10 cellular contexts compared by ENCODE assay signal in the genomic region with DNA sequence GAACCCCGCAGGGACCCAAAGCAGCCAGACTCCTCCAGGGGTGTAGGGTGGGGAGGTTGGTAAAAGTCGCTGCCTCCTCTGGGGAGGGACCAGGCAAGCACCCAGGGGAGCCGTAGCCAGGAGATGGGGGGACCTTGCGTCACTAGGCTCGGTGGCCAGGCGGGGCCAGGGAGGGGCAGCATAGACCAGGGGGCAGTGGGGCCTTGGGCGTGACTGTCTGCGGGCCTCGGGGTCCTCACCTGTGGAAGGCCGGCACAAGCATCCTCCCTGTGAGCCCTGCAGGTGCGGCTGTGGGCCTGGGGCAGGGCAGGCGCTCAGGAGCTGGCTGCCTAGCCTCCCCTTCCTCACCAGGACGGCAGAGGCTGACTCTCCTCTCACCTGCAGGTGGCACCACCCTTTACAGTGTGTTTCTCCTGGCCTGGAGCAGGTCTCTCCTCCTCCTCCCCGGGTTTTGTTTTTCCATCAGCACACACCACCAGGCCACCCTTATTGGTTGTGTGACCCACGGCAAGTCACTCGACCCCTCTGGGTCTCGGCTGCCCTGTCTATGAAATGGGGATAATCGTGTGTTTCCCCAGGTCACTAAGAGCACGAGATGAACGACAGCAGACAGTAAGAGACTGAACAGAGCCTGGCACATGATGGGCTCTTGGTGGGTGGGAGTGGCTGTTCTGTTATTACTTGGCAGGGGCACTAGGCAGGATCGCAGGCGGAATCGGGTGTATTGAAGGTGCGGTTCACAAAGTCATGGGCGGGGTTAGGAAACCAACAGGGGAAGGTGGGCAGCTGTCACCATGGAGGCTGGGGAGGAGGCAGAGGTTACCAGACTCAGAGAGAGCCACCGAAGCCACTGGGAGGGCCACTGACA. TPM values are rescaled to one million over a fixed set of nuclear protein-coding genes. Genes with fewer than 3 reads are reported as not detected.
DNase-seq lines count a peak whose midpoint lies in the region; ATAC-seq and TF ChIP-seq lines count a peak whose summit lies in the region.
"Had no signal": no experiment of that assay in that cellular context is flagged by ENCODE, and none has a peak within 500 bp of the region (broad histone marks: within the 10 kb centered on the region; RNA-seq: fewer than 3 reads in every experiment).

No MANE protein-coding gene starts in this region.

- no peaks in the 10 kb centered on the region for H3K36me3 Mint-ChIP-seq in type B pancreatic cell
- no peaks in the 10 kb centered on the region for H3K36me3 Mint-ChIP-seq in CD4-positive, alpha-beta T cell (ENCODE audit: low read depth)

- POLR2A ChIA-PET in CD4-positive, alpha-beta T cell (lab: Charles Lee), result no interaction called here

- WGBS in gastroesophageal sphincter (ENCODE audit: low coverage in 1 of 2), 2 donors, result 76 to 89% methylated on average over 7 to 9 of the region's 26 CpGs

- peaks cover 0 to 30% (median 4%) of the 10 kb centered on the region in 3 donors for H3K4me1 ChIP-seq in gastroesophageal sphincter

- peak overlapping the region; percentile 15 for H3K27ac Mint-ChIP-seq in type B pancreatic cell
- no peak overlapping the region for H3K27ac Mint-ChIP-seq in CD4-positive, alpha-beta T cell
- H3K27ac Mint-ChIP-seq: activated T-helper 2 cell treated with anti-CD3 and anti-CD28 coated beads, Interferon-gamma antibody, Interleukin-2, Interleukin-4, amounts not matched to agents 10 μg/mL and 5 μg/mL and 100 μg/mL, durations not matched to agents 14 hours and 24 hours and 36 hours had no signal

- no peak overlapping the region for H3K4me3 ChIP-seq in epithelial cell of esophagus (ENCODE audit: low read length)
- no peak overlapping the region for H3K4me3 ChIP-seq in gastroesophageal sphincter
- H3K4me3 ChIP-seq: transverse colon had no signal

- intact Hi-C loops in CD4-positive, alpha-beta T cell (cut with DNase I, micrococcal nuclease), result no loop called here

- H3K36me3 ChIP-seq in gastroesophageal sphincter, result no peaks in the 10 kb centered on the region
- H3K36me3 ChIP-seq: transverse colon had no signal

- no peak for TF ChIP-seq EP300 in gastroesophageal sphincter (IDR thresholded peaks at IDR 0.05)

- no peak for TF ChIP-seq POLR2A in gastroesophageal sphincter (IDR thresholded peaks at IDR 0.05)

- peak; percentile 49 for TF ChIP-seq CTCF in epithelial cell of esophagus (IDR thresholded peaks at IDR 0.05; ENCODE audit: insufficient read depth, low read depth, low read length, missing control alignments)
- TF ChIP-seq CTCF in type B pancreatic cell (conservative IDR thresholded peaks at IDR 0.05), result peak; percentile 54
- TF ChIP-seq CTCF in CD4-positive, alpha-beta T cell (IDR thresholded peaks at IDR 0.05), result no peak
- TF ChIP-seq CTCF in gastroesophageal sphincter (IDR thresholded peaks at IDR 0.05), result no peak

- H3K9me3 ChIP-seq in CD4-positive, alpha-beta T cell (ENCODE audit: control insufficient read depth, low read length), result no peaks in the 10 kb centered on the region
- no peaks in the 10 kb centered on the region for H3K9me3 ChIP-seq in gastroesophageal sphincter
- H3K9me3 ChIP-seq: transverse colon had no signal

- H3K4me3 Mint-ChIP-seq in type B pancreatic cell, result no peak overlapping the region
- H3K4me3 Mint-ChIP-seq in CD4-positive, alpha-beta T cell, result no peak overlapping the region

- H3K27me3 Mint-ChIP-seq in type B pancreatic cell, result peaks cover 7% of the 10 kb centered on the region
- no peaks in the 10 kb centered on the region for H3K27me3 Mint-ChIP-seq in CD4-positive, alpha-beta T cell

- no peak overlapping the region for H3K27ac ChIP-seq in CD4-positive, alpha-beta T cell (ENCODE audit: low read depth, low read length)
- H3K27ac ChIP-seq in gastroesophageal sphincter, result peak overlapping the region in 1 of 4 donors; percentile 25
- H3K27ac ChIP-seq: transverse colon had no signal

- no peaks in the 10 kb centered on the region for H3K27me3 ChIP-seq in CD4-positive, alpha-beta T cell (ENCODE audit: control insufficient read depth, insufficient read depth, low read length)
- H3K27me3 ChIP-seq in gastroesophageal sphincter, result no peaks in the 10 kb centered on the region
- H3K27me3 ChIP-seq: transverse colon had no signal

- no peak for ATAC-seq in CD4-positive, alpha-beta T cell (ENCODE audit: poor library complexity)
- no peak for ATAC-seq in gastroesophageal sphincter

- H3K9me3 Mint-ChIP-seq in type B pancreatic cell, result no peaks in the 10 kb centered on the region
- H3K9me3 Mint-ChIP-seq in CD4-positive, alpha-beta T cell, result no peaks in the 10 kb centered on the region
- H3K9me3 Mint-ChIP-seq: activated T-helper 2 cell treated with anti-CD3 and anti-CD28 coated beads, Interferon-gamma antibody, Interleukin-2, Interleukin-4, amounts not matched to agents 10 μg/mL and 5 μg/mL and 100 μg/mL, durations not matched to agents 14 hours and 24 hours and 36 hours had no signal

- DNase-seq in activated naive CD4-positive, alpha-beta T cell treated with Interleukin-2 at 50 U/mL for 16 hours, result peak; percentile 4
- no peak for DNase-seq in activated naive CD4-positive, alpha-beta T cell (lab: John Stamatoyannopoulos, UW)
- DNase-seq in NCI-H526 (lab: John Stamatoyannopoulos, UW), result peak; percentile 52 to 80
- peak; percentile 29 for DNase-seq in epithelial cell of esophagus (ENCODE audit: low read depth)
- DNase-seq in type B pancreatic cell (ENCODE audit: extremely low spot score, unreplicated experiment), result no peak
- DNase-seq in CD4-positive, alpha-beta T cell, result no peak
- DNase-seq in NCI-H2196 treated with DMSO at 0.1 percent for 48 hours (lab: John Stamatoyannopoulos, UW; ENCODE audit: unreplicated experiment), result no peak

- CTCF ChIA-PET in CD4-positive, alpha-beta T cell (lab: Charles Lee), result no interaction called here

- peaks cover 29% of the 10 kb centered on the region for H3K4me1 Mint-ChIP-seq in type B pancreatic cell (ENCODE audit: unreplicated experiment)
- H3K4me1 Mint-ChIP-seq in CD4-positive, alpha-beta T cell (ENCODE audit: low read depth), result no peaks in the 10 kb centered on the region

RNA-seq across cellular contexts. Expression of a gene that starts 52.7 kb away (rescaled TPM):
- total RNA-seq in type B pancreatic cell (ENCODE audit: low replicate concordance), result 0.26 and 3.0 TPM in 2 replicates
- not detected for total RNA-seq in CD4-positive, alpha-beta T cell
- total RNA-seq in gastroesophageal sphincter, result 1 to 10 TPM; 1.1 to 4.7 (median 3.6) TPM
- total RNA-seq: activated T-helper 2 cell treated with anti-CD3 and anti-CD28 coated beads, Interferon-gamma antibody, Interleukin-2, Interleukin-4, amounts not matched to agents 10 μg/mL and 5 μg/mL and 100 μg/mL, durations not matched to agents 14 hours and 24 hours and 36 hours had no signal

Comparison
In these comparisons a context has a peak if more than half of its experiments do, and no peak if none do; other contexts are left out.
1. DNase-seq: peak in activated naive CD4-positive, alpha-beta T cell treated with Interleukin-2 at 50 U/mL for 16 hours (single experiment), NCI-H526 (2 of 2) and epithelial cell of esophagus (single experiment); none in activated naive CD4-positive, alpha-beta T cell (0 of 4), type B pancreatic cell (single experiment), CD4-positive, alpha-beta T cell (0 of 10) and NCI-H2196 treated with DMSO at 0.1 percent for 48 hours (single experiment).
2. CTCF ChIP-seq: peak in epithelial cell of esophagus (single experiment) and type B pancreatic cell (single experiment); none in CD4-positive, alpha-beta T cell (single experiment) and gastroesophageal sphincter (0 of 4).